Comparison of ENCODE assay signal across 8 cellular contexts in genomic region chr13:99228737-99229691, GRCh38. TPM values are rescaled to one million over a fixed set of nuclear protein-coding genes. Genes with fewer than 3 reads are reported as not detected.
DNase-seq lines count a peak whose midpoint lies in the region; ATAC-seq and TF ChIP-seq lines count a peak whose summit lies in the region.

No MANE protein-coding gene starts in this region.

- intact Hi-C loops in activated CD4-positive, alpha-beta T cell treated with anti-CD3 and anti-CD28 coated beads, Interleukin-2, amount 10 ng/mL, durations not matched to agents 24 days and 14 days (cut with micrococcal nuclease), result loop anchor here (1.0 to 2.0 kb wide), 6 partner anchors 9 to 53 kb away; partner anchors contain the start of gene UBAC2
- intact Hi-C loops in colonic mucosa (cut with DNase I), result no loop called here
- intact Hi-C loops in adrenal gland (cut with DNase I), result no loop called here

- TF ChIP-seq POLR2A in NB4 (IDR thresholded peaks at IDR 0.05; ENCODE audit: extremely low read depth, insufficient read length) (no peak), adrenal gland (IDR thresholded peaks at IDR 0.05) (no peak)

- no peaks in the 10 kb centered on the region for H3K9me3 Mint-ChIP-seq in activated CD4-positive, alpha-beta T cell treated with anti-CD3 and anti-CD28 coated beads, Interleukin-2, amount 10 ng/mL, durations not matched to agents 24 days and 14 days

- no peaks in the 10 kb centered on the region for H3K27me3 ChIP-seq in colonic mucosa
- H3K27me3 ChIP-seq in adrenal gland, result no peaks in the 10 kb centered on the region

- TF ChIP-seq CTCF in NB4 (IDR thresholded peaks at IDR 0.05; ENCODE audit: low read depth, low read length), result no peak
- TF ChIP-seq CTCF in colonic mucosa (IDR thresholded peaks at IDR 0.05), result no peak
- TF ChIP-seq CTCF in adrenal gland (IDR thresholded peaks at IDR 0.05), result no peak

- ATAC-seq in HG02642 (IDR thresholded peaks at IDR 0.05; ENCODE audit: poor library complexity, unreplicated experiment), result peak; percentile 89

- peak; percentile 65 for DNase-seq in activated CD4-positive, alpha-beta T cell treated with anti-CD3 and anti-CD28 coated beads, Interleukin-2, amount 10 ng/mL, durations not matched to agents 24 days and 14 days
- no peak for DNase-seq in activated CD4-positive, alpha-beta T cell treated with anti-CD3 and anti-CD28 coated beads for 48 hours
- peak; percentile 85 for DNase-seq in NB4 (ENCODE audit: low read depth)
- DNase-seq in colonic mucosa, result no peak
- DNase-seq in skeletal muscle cell (ENCODE audit: low read depth), result peak; percentile 7
- DNase-seq in globus pallidus (ENCODE audit: low spot score), result no peak
- DNase-seq in adrenal gland, result no peak

- H3K27ac Mint-ChIP-seq in activated CD4-positive, alpha-beta T cell treated with anti-CD3 and anti-CD28 coated beads, Interleukin-2, amount 10 ng/mL, durations not matched to agents 24 days and 14 days, result peak overlapping the region; percentile 86

- H3K36me3 ChIP-seq in colonic mucosa (no peaks in the 10 kb centered on the region), adrenal gland (replicated peaks in 1 of 2) (no peaks in the 10 kb centered on the region)

- H3K4me1 ChIP-seq in colonic mucosa, result no peaks in the 10 kb centered on the region
- H3K4me1 ChIP-seq in adrenal gland (replicated peaks in 1 of 2), result peaks cover 5 to 44% of the 10 kb centered on the region in 2 donors

- H3K27ac ChIP-seq in colonic mucosa, result peak overlapping the region; percentile 24
- H3K27ac ChIP-seq in adrenal gland, result no peak overlapping the region

- WGBS in adrenal gland, 4 donors, result 63 to 68% (median 65%) methylated on average over 12 to 13 of the region's 13 CpGs

- peak overlapping the region; percentile 79 for H3K4me3 Mint-ChIP-seq in activated CD4-positive, alpha-beta T cell treated with anti-CD3 and anti-CD28 coated beads, Interleukin-2, amount 10 ng/mL, durations not matched to agents 24 days and 14 days

- no peak overlapping the region for H3K9ac ChIP-seq in colonic mucosa (ENCODE audit: low read depth in 2 of 2, low read length in 2 of 2)

- peaks cover 38% of the 10 kb centered on the region for H3K36me3 Mint-ChIP-seq in activated CD4-positive, alpha-beta T cell treated with anti-CD3 and anti-CD28 coated beads, Interleukin-2, amount 10 ng/mL, durations not matched to agents 24 days and 14 days (ENCODE audit: low read depth)

- H3K27me3 Mint-ChIP-seq in activated CD4-positive, alpha-beta T cell treated with anti-CD3 and anti-CD28 coated beads, Interleukin-2, amount 10 ng/mL, durations not matched to agents 24 days and 14 days, result no peaks in the 10 kb centered on the region

- peaks cover 50% of the 10 kb centered on the region for H3K4me1 Mint-ChIP-seq in activated CD4-positive, alpha-beta T cell treated with anti-CD3 and anti-CD28 coated beads, Interleukin-2, amount 10 ng/mL, durations not matched to agents 24 days and 14 days

- H3K9me3 ChIP-seq in colonic mucosa (no peaks in the 10 kb centered on the region), adrenal gland (replicated peaks in 1 of 3) (no peaks in the 10 kb centered on the region)

- H3K4me3 ChIP-seq in NB4 (ENCODE audit: low read depth, low read length) (peak overlapping the region; percentile 47), colonic mucosa (no peak overlapping the region), skeletal muscle cell (ENCODE audit: low read depth, low read length) (no peak overlapping the region), adrenal gland (no peak overlapping the region)

RNA-seq across cellular contexts. Expression of gene UBAC2, which starts 28.4 kb away (rescaled TPM):
- total RNA-seq in activated CD4-positive, alpha-beta T cell treated with anti-CD3 and anti-CD28 coated beads, Interleukin-2, amount 10 ng/mL, durations not matched to agents 24 days and 14 days, result 52.6 and 52.8 TPM in 2 replicates
- 10 to 100 TPM; 67.6 to 88.4 TPM for total RNA-seq in colonic mucosa
- 10 to 100 TPM; 49.1 to 67.8 (median 56.7) TPM for total RNA-seq in adrenal gland
- 10 to 100 TPM; 46.3 to 63.3 (median 48.6) TPM for polyA plus RNA-seq in adrenal gland

RNA-seq across cellular contexts. Expression of gene GPR18, which starts 29.2 kb away (rescaled TPM):
- 5.9 and 6.3 TPM in 2 replicates for total RNA-seq in activated CD4-positive, alpha-beta T cell treated with anti-CD3 and anti-CD28 coated beads, Interleukin-2, amount 10 ng/mL, durations not matched to agents 24 days and 14 days
- under 1 TPM in 1 of 2 donors, not detected in 1; 0.35 TPM for total RNA-seq in colonic mucosa
- total RNA-seq in adrenal gland, result under 1 TPM in 1 of 8 donors, not detected in 7; 0.78 TPM
- under 1 TPM in 1 of 3 donors, not detected in 2; 0.03 TPM for polyA plus RNA-seq in adrenal gland

Comparison
In these comparisons a context has a peak if more than half of its experiments do, and no peak if none do; other contexts are left out.
1. DNase-seq: peak in activated CD4-positive, alpha-beta T cell treated with anti-CD3 and anti-CD28 coated beads, Interleukin-2, amount 10 ng/mL, durations not matched to agents 24 days and 14 days (single experiment), NB4 (single experiment) and skeletal muscle cell (single experiment); none in activated CD4-positive, alpha-beta T cell treated with anti-CD3 and anti-CD28 coated beads for 48 hours (single experiment), colonic mucosa (single experiment), globus pallidus (single experiment) and adrenal gland (0 of 7).